ENCODE assay signal across 1 cellular context in the genomic region with DNA sequence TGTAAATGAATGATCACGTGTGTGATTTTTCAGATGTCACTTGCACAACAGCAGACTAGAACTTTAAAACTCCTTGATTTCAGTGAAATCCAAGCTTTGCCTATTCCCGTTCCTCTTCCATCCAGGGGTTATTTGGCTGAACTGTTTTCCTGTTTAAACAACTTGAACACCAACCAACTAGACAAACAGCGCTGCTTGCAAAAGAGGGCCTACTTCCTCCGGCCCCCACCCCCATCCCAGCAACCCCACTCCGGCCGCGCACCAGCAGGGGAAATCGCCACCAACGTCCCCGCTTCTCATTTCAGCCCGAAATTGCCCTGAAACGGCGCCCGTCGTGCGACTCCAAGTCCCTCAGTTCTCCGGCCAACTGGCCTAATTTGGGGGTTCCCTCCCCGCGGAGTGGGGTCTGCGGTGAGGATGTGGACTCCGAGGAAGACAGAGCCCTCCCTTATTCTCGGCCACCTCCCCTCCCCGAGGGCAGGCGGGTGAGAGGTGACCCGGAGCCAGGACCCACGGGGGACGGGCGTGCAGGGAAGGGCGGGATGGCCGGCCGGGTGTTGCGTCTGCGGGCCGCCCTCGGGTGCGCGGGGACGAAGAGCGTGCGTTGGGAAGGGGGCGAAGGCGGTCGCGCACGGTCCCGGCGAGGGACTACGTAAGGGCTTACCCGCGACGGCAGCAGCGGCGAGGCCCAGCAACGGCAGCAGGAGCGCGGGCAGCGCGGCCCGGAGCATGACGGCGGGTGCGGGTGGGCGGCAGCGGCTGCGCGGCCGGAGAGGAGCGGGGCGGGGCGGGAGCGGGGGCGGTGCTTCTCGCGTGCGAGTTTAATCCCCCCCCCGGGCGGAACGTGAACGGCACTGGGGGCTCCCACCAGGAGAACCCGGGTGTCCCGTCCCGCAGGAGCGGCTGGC.
TF ChIP-seq lines count a peak whose summit lies in the region.

A gene with protein sequence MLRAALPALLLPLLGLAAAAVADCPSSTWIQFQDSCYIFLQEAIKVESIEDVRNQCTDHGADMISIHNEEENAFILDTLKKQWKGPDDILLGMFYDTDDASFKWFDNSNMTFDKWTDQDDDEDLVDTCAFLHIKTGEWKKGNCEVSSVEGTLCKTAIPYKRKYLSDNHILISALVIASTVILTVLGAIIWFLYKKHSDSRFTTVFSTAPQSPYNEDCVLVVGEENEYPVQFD (minus strand): TSS at position 741 of the 908 bp plus-strand sequence. CDS start 10 bp downstream, at position 731.

TF ChIP-seq in WTC11, 78 proteins besides CTCF, POLR2A, EP300 and RAD21 (continued from another document and continues in another):
- TF ChIP-seq ARID4B (CRISPR knock-in tag; IDR thresholded peaks at IDR 0.05; ENCODE audit: borderline replicate concordance) (no peak), ATF2 (CRISPR knock-in tag; IDR thresholded peaks at IDR 0.05; ENCODE audit: borderline replicate concordance, low read depth) (no peak), NR1H2 (CRISPR knock-in tag; IDR thresholded peaks at IDR 0.05) (no peak), CBFB (CRISPR knock-in tag; IDR thresholded peaks at IDR 0.05; ENCODE audit: low read depth) (no peak), ATF3 (CRISPR knock-in tag; conservative IDR thresholded peaks at IDR 0.05) (no peak), NR3C1 (CRISPR knock-in tag; conservative IDR thresholded peaks at IDR 0.05; ENCODE audit: low read depth) (no peak), ZNF232 (CRISPR knock-in tag; IDR thresholded peaks at IDR 0.05) (peak; percentile 70; the same call in 1 of the 2 replicates), ZNF671 (CRISPR knock-in tag; IDR thresholded peaks at IDR 0.05) (no peak), ETV6 (CRISPR knock-in tag; IDR thresholded peaks at IDR 0.05) (no peak), NFYB (CRISPR knock-in tag; conservative IDR thresholded peaks at IDR 0.05; ENCODE audit: low read depth) (no peak), IRF2 (CRISPR knock-in tag; IDR thresholded peaks at IDR 0.05; ENCODE audit: borderline replicate concordance, low read depth) (no peak), OVOL2 (CRISPR knock-in tag; IDR thresholded peaks at IDR 0.05; ENCODE audit: borderline replicate concordance) (no peak), JAZF1 (CRISPR knock-in tag; IDR thresholded peaks at IDR 0.05) (no peak), ELF4 (CRISPR knock-in tag; IDR thresholded peaks at IDR 0.05; ENCODE audit: low read depth) (no peak), ZSCAN18 (CRISPR knock-in tag; IDR thresholded peaks at IDR 0.05) (no peak), ZBTB21 (CRISPR knock-in tag; IDR thresholded peaks at IDR 0.05; ENCODE audit: borderline replicate concordance) (no peak; the same call in none of the 2 replicates), ZNF396 (CRISPR knock-in tag; IDR thresholded peaks at IDR 0.05; ENCODE audit: borderline replicate concordance) (no peak), TEAD4 (CRISPR knock-in tag; IDR thresholded peaks at IDR 0.05) (no peak), TEAD1 (CRISPR knock-in tag; IDR thresholded peaks at IDR 0.05) (no peak; the same call in 1 of the 2 replicates), ZNF423 (CRISPR knock-in tag; IDR thresholded peaks at IDR 0.05) (no peak), ZNF121 (CRISPR knock-in tag; IDR thresholded peaks at IDR 0.05) (0 out of 2 replicates have a peak, but pooled peaks have one; percentile 43), ZNF512 (CRISPR knock-in tag; IDR thresholded peaks at IDR 0.05; ENCODE audit: borderline replicate concordance) (no peak), ATF1 (CRISPR knock-in tag; IDR thresholded peaks at IDR 0.05) (0 out of 2 replicates have a peak, but pooled peaks have one; percentile 74), TCF7 (CRISPR knock-in tag; IDR thresholded peaks at IDR 0.05; ENCODE audit: low read depth) (0 out of 2 replicates have a peak, but pooled peaks have one; percentile 28)
- TF ChIP-seq, protein P1, sequence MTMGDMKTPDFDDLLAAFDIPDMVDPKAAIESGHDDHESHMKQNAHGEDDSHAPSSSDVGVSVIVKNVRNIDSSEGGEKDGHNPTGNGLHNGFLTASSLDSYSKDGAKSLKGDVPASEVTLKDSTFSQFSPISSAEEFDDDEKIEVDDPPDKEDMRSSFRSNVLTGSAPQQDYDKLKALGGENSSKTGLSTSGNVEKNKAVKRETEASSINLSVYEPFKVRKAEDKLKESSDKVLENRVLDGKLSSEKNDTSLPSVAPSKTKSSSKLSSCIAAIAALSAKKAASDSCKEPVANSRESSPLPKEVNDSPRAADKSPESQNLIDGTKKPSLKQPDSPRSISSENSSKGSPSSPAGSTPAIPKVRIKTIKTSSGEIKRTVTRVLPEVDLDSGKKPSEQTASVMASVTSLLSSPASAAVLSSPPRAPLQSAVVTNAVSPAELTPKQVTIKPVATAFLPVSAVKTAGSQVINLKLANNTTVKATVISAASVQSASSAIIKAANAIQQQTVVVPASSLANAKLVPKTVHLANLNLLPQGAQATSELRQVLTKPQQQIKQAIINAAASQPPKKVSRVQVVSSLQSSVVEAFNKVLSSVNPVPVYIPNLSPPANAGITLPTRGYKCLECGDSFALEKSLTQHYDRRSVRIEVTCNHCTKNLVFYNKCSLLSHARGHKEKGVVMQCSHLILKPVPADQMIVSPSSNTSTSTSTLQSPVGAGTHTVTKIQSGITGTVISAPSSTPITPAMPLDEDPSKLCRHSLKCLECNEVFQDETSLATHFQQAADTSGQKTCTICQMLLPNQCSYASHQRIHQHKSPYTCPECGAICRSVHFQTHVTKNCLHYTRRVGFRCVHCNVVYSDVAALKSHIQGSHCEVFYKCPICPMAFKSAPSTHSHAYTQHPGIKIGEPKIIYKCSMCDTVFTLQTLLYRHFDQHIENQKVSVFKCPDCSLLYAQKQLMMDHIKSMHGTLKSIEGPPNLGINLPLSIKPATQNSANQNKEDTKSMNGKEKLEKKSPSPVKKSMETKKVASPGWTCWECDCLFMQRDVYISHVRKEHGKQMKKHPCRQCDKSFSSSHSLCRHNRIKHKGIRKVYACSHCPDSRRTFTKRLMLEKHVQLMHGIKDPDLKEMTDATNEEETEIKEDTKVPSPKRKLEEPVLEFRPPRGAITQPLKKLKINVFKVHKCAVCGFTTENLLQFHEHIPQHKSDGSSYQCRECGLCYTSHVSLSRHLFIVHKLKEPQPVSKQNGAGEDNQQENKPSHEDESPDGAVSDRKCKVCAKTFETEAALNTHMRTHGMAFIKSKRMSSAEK (CRISPR knock-in tag; IDR thresholded peaks at IDR 0.05; ENCODE audit: borderline replicate concordance) = no peak
- TF ChIP-seq, protein P2, sequence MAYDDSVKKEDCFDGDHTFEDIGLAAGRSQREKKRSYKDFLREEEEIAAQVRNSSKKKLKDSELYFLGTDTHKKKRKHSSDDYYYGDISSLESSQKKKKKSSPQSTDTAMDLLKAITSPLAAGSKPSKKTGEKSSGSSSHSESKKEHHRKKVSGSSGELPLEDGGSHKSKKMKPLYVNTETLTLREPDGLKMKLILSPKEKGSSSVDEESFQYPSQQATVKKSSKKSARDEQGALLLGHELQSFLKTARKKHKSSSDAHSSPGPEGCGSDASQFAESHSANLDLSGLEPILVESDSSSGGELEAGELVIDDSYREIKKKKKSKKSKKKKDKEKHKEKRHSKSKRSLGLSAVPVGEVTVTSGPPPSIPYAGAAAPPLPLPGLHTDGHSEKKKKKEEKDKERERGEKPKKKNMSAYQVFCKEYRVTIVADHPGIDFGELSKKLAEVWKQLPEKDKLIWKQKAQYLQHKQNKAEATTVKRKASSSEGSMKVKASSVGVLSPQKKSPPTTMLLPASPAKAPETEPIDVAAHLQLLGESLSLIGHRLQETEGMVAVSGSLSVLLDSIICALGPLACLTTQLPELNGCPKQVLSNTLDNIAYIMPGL (CRISPR knock-in tag; IDR thresholded peaks at IDR 0.05) = peak; percentile 84
- TF ChIP-seq, protein P3, sequence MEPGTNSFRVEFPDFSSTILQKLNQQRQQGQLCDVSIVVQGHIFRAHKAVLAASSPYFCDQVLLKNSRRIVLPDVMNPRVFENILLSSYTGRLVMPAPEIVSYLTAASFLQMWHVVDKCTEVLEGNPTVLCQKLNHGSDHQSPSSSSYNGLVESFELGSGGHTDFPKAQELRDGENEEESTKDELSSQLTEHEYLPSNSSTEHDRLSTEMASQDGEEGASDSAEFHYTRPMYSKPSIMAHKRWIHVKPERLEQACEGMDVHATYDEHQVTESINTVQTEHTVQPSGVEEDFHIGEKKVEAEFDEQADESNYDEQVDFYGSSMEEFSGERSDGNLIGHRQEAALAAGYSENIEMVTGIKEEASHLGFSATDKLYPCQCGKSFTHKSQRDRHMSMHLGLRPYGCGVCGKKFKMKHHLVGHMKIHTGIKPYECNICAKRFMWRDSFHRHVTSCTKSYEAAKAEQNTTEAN (CRISPR knock-in tag; IDR thresholded peaks at IDR 0.05) = no peak
- TF ChIP-seq, protein P4, sequence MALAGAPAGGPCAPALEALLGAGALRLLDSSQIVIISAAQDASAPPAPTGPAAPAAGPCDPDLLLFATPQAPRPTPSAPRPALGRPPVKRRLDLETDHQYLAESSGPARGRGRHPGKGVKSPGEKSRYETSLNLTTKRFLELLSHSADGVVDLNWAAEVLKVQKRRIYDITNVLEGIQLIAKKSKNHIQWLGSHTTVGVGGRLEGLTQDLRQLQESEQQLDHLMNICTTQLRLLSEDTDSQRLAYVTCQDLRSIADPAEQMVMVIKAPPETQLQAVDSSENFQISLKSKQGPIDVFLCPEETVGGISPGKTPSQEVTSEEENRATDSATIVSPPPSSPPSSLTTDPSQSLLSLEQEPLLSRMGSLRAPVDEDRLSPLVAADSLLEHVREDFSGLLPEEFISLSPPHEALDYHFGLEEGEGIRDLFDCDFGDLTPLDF (CRISPR knock-in tag; IDR thresholded peaks at IDR 0.05) = peak; percentile 57; the same call in 1 of the 2 replicates
- TF ChIP-seq, protein P5, sequence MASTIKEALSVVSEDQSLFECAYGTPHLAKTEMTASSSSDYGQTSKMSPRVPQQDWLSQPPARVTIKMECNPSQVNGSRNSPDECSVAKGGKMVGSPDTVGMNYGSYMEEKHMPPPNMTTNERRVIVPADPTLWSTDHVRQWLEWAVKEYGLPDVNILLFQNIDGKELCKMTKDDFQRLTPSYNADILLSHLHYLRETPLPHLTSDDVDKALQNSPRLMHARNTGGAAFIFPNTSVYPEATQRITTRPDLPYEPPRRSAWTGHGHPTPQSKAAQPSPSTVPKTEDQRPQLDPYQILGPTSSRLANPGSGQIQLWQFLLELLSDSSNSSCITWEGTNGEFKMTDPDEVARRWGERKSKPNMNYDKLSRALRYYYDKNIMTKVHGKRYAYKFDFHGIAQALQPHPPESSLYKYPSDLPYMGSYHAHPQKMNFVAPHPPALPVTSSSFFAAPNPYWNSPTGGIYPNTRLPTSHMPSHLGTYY (CRISPR knock-in tag; IDR thresholded peaks at IDR 0.05) = no peak
